ENCODE assay signal across 1 cellular context in genomic region chr20:34403063-34403827, GRCh38.
TF ChIP-seq lines count a peak whose summit lies in the region.

No MANE protein-coding gene starts in this region.

TF ChIP-seq in IMR-90, 13 proteins besides CTCF, POLR2A, EP300 and RAD21 (continued from another document):
- TF ChIP-seq MAZ (IDR thresholded peaks at IDR 0.05; ENCODE audit: borderline replicate concordance, low read depth, low read length) (no peak), SMC3 (IDR thresholded peaks at IDR 0.05; ENCODE audit: low read depth, low read length) (no peak), MAFK (IDR thresholded peaks at IDR 0.05; ENCODE audit: low read depth, low read length) (no peak), USF2 (IDR thresholded peaks at IDR 0.05; ENCODE audit: low read depth, low read length) (no peak), CEBPB (IDR thresholded peaks at IDR 0.05; ENCODE audit: low read depth, low read length) (no peak)
TF ChIP-seq in IMR-90: peak in this region for 0.
